8 cellular contexts compared by ENCODE assay signal in genomic region chr2:159515482-159515881, GRCh38.
DNase-seq lines count a peak whose midpoint lies in the region; ATAC-seq, FAIRE-seq and TF ChIP-seq lines count a peak whose summit lies in the region.

No MANE protein-coding gene starts in this region.

- peaks cover 32% of the 10 kb centered on the region for H3K79me2 ChIP-seq in GM23248 (ENCODE audit: insufficient read depth)
- peaks cover 4% of the 10 kb centered on the region for H3K79me2 ChIP-seq in endothelial cell of umbilical vein (ENCODE audit: control insufficient read depth, insufficient read depth, low read length)

- BruUV-seq in endothelial cell of umbilical vein (replicated peaks; lab: Mats Ljungman, UMichigan): no TSS peak

- intact Hi-C loops in endothelial cell of umbilical vein (cut with micrococcal nuclease): no loop called here

- peak overlapping the region; percentile 68 for H3K27ac Mint-ChIP-seq in progenitor cell of endocrine pancreas

- H3K4me3 ChIP-seq in GM23248: peak overlapping the region; percentile 72
- H3K4me3 ChIP-seq in Peyer's patch: peak overlapping the region in 3 of 4 donors; percentile 32 to 62 (median 43)
- peak overlapping the region in 1 of 3 experiments; percentile 86 for H3K4me3 ChIP-seq in endothelial cell of umbilical vein (replicated peaks in 1 of 3; ENCODE audit: insufficient read depth in 1 of 3, low read depth in 1 of 3, low read length in 3 of 3)

- H3K27ac ChIP-seq in GM23248: peak overlapping the region; percentile 65; the same call in 1 of the 2 replicates
- peak overlapping the region in 2 of 4 donors; percentile 68 to 69 for H3K27ac ChIP-seq in Peyer's patch
- peak overlapping the region; percentile 75 for H3K27ac ChIP-seq in endothelial cell of umbilical vein (ENCODE audit: insufficient read depth, low read depth, low read length)
- H3K27ac ChIP-seq in substantia nigra (ENCODE audit: low read depth, low read length, poor library complexity, severe bottlenecking): no peak overlapping the region

- no peaks in the 10 kb centered on the region for H3K9me3 ChIP-seq in GM23248 (ENCODE audit: low read depth)
- no peaks in the 10 kb centered on the region for H3K9me3 ChIP-seq in Peyer's patch
- no peaks in the 10 kb centered on the region for H3K9me3 ChIP-seq in endothelial cell of umbilical vein (replicated peaks; ENCODE audit: control insufficient read depth, insufficient read depth, low read length)

- H3K36me3 ChIP-seq in GM23248 (ENCODE audit: low read depth) (no peaks in the 10 kb centered on the region), Peyer's patch (no peaks in the 10 kb centered on the region), endothelial cell of umbilical vein (ENCODE audit: control insufficient read depth in 2 of 2, extremely low read depth in 1 of 2, insufficient read depth in 2 of 2, low read length in 2 of 2) (no peaks in the 10 kb centered on the region)

- H3K9ac ChIP-seq in GM23248: peak overlapping the region; percentile 80
- H3K9ac ChIP-seq in endothelial cell of umbilical vein (replicated peaks; ENCODE audit: extremely low read depth, insufficient read depth, low read length): no peak overlapping the region

- no peak for TF ChIP-seq POLR2A in Peyer's patch (IDR thresholded peaks at IDR 0.05)
- TF ChIP-seq POLR2A in endothelial cell of umbilical vein (IDR thresholded peaks at IDR 0.05; ENCODE audit: low read depth, low read length): no peak

- dilution Hi-C loops in endothelial cell of umbilical vein (cut with MboI; ENCODE audit: extremely low pct_ligation_motif_present, low sequenced_read_pairs): no loop called here

- no peaks in the 10 kb centered on the region; the same call in 1 of the 2 replicates for H3K9me2 ChIP-seq in GM23248 (ENCODE audit: insufficient read depth)

- H3K4me2 ChIP-seq in GM23248 (ENCODE audit: unreplicated experiment) (peak overlapping the region; percentile 91), endothelial cell of umbilical vein (ENCODE audit: insufficient read depth, low read length) (peak overlapping the region; percentile 98)

- H4K20me1 ChIP-seq in GM23248 (ENCODE audit: insufficient read depth) (no peaks in the 10 kb centered on the region), endothelial cell of umbilical vein (replicated peaks; ENCODE audit: control insufficient read depth, extremely low read depth, insufficient read depth, low read length) (no peaks in the 10 kb centered on the region)

- peaks cover 3% of the 10 kb centered on the region for H3K9me3 Mint-ChIP-seq in progenitor cell of endocrine pancreas (ENCODE audit: low read depth)

- TF ChIP-seq CTCF in Peyer's patch (IDR thresholded peaks at IDR 0.05) (no peak), endothelial cell of umbilical vein (IDR thresholded peaks at IDR 0.05; ENCODE audit: extremely low read depth in 1 of 2, insufficient read depth in 1 of 2, low read depth in 1 of 2, low read length in 2 of 2) (no peak), progenitor cell of endocrine pancreas (IDR thresholded peaks at IDR 0.05; ENCODE audit: unreplicated experiment) (no peak)

- peaks cover 31% of the 10 kb centered on the region for H3K4me1 Mint-ChIP-seq in progenitor cell of endocrine pancreas (ENCODE audit: low read depth)

- DNase-seq in GM23248 (peak; percentile 9), Peyer's patch (no peak), endothelial cell of umbilical vein (ENCODE audit: low read depth, low spot score) (peak; percentile 8), progenitor cell of endocrine pancreas (ENCODE audit: low spot score, unreplicated experiment) (no peak), substantia nigra (lab: John Stamatoyannopoulos, UW) (no peak), germinal center (ENCODE audit: low spot score) (no peak), ecto neural progenitor cell (ENCODE audit: low spot score) (no peak)

- H3K36me3 Mint-ChIP-seq in progenitor cell of endocrine pancreas (ENCODE audit: insufficient read depth): peaks cover 5% of the 10 kb centered on the region

- H2AFZ ChIP-seq in GM23248 (peak overlapping the region; percentile 87), endothelial cell of umbilical vein (ENCODE audit: low read depth, low read length) (no peak overlapping the region)

- no peak for ATAC-seq in HG03378 (IDR thresholded peaks at IDR 0.05; ENCODE audit: unreplicated experiment)

- no peak overlapping the region for H3K4me3 Mint-ChIP-seq in progenitor cell of endocrine pancreas (ENCODE audit: low read depth)

- WGBS in GM23248 (ENCODE audit: low coverage in 1 of 2, low lambda C conversion rate in 2 of 2, missing lambda C conversion rate in 2 of 2), 2 experiments: 54 to 58% methylated on average over 1 of the region's 1 CpG

- H3K4me1 ChIP-seq in GM23248 (ENCODE audit: insufficient read depth) (peaks cover 16% of the 10 kb centered on the region), Peyer's patch (peaks cover 0 to 7% (median 2%) of the 10 kb centered on the region in 4 donors), endothelial cell of umbilical vein (ENCODE audit: control insufficient read depth, extremely low read depth, insufficient read depth, low read length) (peaks cover 18% of the 10 kb centered on the region)

- in situ Hi-C loops in GM23248 (cut with MboI): no loop called here

- CTCF ChIA-PET in endothelial cell of umbilical vein (lab: Charles Lee): interaction anchor here (0.9 to 1.5 kb wide), 6 partner anchors 10 to 89 kb away, joined by 3 to 6 read pairs (median 4); no protein-coding TSS in a partner anchor

- no peaks in the 10 kb centered on the region for H3K9me1 ChIP-seq in endothelial cell of umbilical vein (replicated peaks; ENCODE audit: control insufficient read depth, extremely low read depth, insufficient read depth, low read length)

- POLR2A ChIA-PET in endothelial cell of umbilical vein (lab: Charles Lee): no interaction called here

- H3K27me3 Mint-ChIP-seq in progenitor cell of endocrine pancreas: no peaks in the 10 kb centered on the region

- H3K27me3 ChIP-seq in GM23248 (replicated peaks; ENCODE audit: insufficient read depth) (no peaks in the 10 kb centered on the region), Peyer's patch (no peaks in the 10 kb centered on the region), endothelial cell of umbilical vein (ENCODE audit: control insufficient read depth in 2 of 2, insufficient read depth in 2 of 2, low read length in 2 of 2) (no peaks in the 10 kb centered on the region)

- H3F3A ChIP-seq in GM23248 (ENCODE audit: insufficient read depth): peaks cover 4% of the 10 kb centered on the region; the same call in 1 of the 2 replicates

- FAIRE-seq in endothelial cell of umbilical vein (lab: Jason Lieb, UNC): no peak

TF ChIP-seq in endothelial cell of umbilical vein, 7 proteins besides CTCF, POLR2A, EP300 and RAD21:
- TF ChIP-seq MYC (IDR thresholded peaks at IDR 0.05; ENCODE audit: low read depth, low read length): no peak
- no peak for TF ChIP-seq FOS (IDR thresholded peaks at IDR 0.05; ENCODE audit: borderline replicate concordance, insufficient read depth, low read length)
- TF ChIP-seq EZH2 (IDR thresholded peaks at IDR 0.05; ENCODE audit: borderline replicate concordance, low read depth, low read length, severe bottlenecking): no peak
- TF ChIP-seq JUN (IDR thresholded peaks at IDR 0.05; ENCODE audit: borderline replicate concordance, insufficient read depth, insufficient read length, low read depth): no peak
- TF ChIP-seq POLR2AphosphoS5 (IDR thresholded peaks at IDR 0.05; ENCODE audit: insufficient read depth, low read depth, low read length): no peak
- TF ChIP-seq GATA2 (IDR thresholded peaks at IDR 0.05; ENCODE audit: insufficient read depth, insufficient read length, low read depth, low read length): no peak
- no peak for TF ChIP-seq MAX (IDR thresholded peaks at IDR 0.05; ENCODE audit: insufficient read depth, insufficient read length)

Comparison
In these comparisons a context has a peak if more than half of its experiments do, and no peak if none do; other contexts are left out.
1. DNase-seq: peak in GM23248 (single experiment) and endothelial cell of umbilical vein (single experiment); none in Peyer's patch (0 of 3), progenitor cell of endocrine pancreas (single experiment), substantia nigra (0 of 49), germinal center (single experiment) and ecto neural progenitor cell (single experiment).